ENCODE assay signal across 8 cellular contexts in the genomic region with DNA sequence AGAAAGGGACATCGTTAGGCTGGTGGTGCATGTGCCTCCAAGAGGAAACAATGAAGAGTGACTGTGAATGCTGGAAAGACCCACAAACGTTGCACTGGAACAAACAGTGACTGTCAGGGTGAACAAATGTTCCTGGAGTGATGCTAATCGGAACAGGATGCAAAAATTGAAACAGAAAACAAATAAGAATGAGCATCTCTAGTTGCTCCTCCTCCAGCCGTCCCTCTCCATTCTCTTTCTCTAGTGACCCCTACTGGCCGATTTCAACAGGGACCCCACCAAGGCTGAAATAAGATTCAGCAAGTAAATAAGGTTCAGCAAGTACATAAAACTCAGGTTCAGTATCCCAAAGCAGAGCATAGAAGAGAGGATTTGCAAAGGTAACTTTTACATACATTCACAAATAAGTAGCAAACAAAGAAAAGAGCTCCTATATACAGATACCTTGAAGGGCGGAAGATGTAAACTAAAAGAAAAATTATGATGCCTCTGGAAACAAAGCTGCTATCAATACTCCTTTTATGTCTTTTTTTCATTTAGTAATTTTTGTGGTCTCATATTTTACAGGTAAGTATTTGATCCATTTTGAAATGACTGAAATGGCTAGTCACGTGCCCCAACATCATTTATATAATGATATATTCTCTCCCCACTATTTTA.
A peak's percentile ranks its signal among the peaks of the same experiment; 100 is the strongest.
DNase-seq lines count a peak whose midpoint lies in the region; ATAC-seq and TF ChIP-seq lines count a peak whose summit lies in the region.

No MANE protein-coding gene starts in this region.

- intact Hi-C loops in esophagus muscularis mucosa (cut with DNase I) (no loop called here), psoas muscle (cut with DNase I) (no loop called here)

- TF ChIP-seq CTCF in esophagus muscularis mucosa (IDR thresholded peaks at IDR 0.05) (peak in 2 of 3 experiments; percentile 25 to 65), psoas muscle (IDR thresholded peaks at IDR 0.05) (peak; percentile 47)

- H3K4me1 ChIP-seq in esophagus muscularis mucosa (peaks cover 0 to 8% (median 3%) of the 10 kb centered on the region in 4 donors), psoas muscle (no peaks in the 10 kb centered on the region)

- TF ChIP-seq EP300 in esophagus muscularis mucosa (IDR thresholded peaks at IDR 0.05): no peak

- TF ChIP-seq POLR2A in esophagus muscularis mucosa (IDR thresholded peaks at IDR 0.05; ENCODE audit: low read depth): no peak

- H3K27ac ChIP-seq in esophagus muscularis mucosa (replicated peaks in 1 of 4) (no peak overlapping the region), psoas muscle (no peak overlapping the region)

- DNase-seq in NCI-H524 (lab: John Stamatoyannopoulos, UW) (peak; percentile 27 to 42), NCI-H524 treated with DMSO at 0.1 percent for 48 hours (lab: John Stamatoyannopoulos, UW) (no peak), RPMI8226 (peak; percentile 50), esophagus muscularis mucosa (ENCODE audit: extremely low spot score) (no peak), psoas muscle (no peak), middle frontal gyrus (ENCODE audit: extremely low spot score, low spot score) (no peak)

- no peaks in the 10 kb centered on the region for H3K27me3 ChIP-seq in esophagus muscularis mucosa
- H3K27me3 ChIP-seq in psoas muscle (ENCODE audit: insufficient read depth in 3 of 3, low read length in 2 of 3): no peaks in the 10 kb centered on the region

- 68% methylated on average over 7 of the region's 7 CpGs for WGBS in esophagus muscularis mucosa
- WGBS in psoas muscle, 3 donors: 36 to 48% (median 43%) methylated on average over 7 of the region's 7 CpGs

- H3K9me3 ChIP-seq in esophagus muscularis mucosa (no peaks in the 10 kb centered on the region), psoas muscle (no peaks in the 10 kb centered on the region)

- H3K4me3 ChIP-seq in esophagus muscularis mucosa: no peak overlapping the region
- no peak overlapping the region for H3K4me3 ChIP-seq in psoas muscle

- no peaks in the 10 kb centered on the region for H3K36me3 ChIP-seq in esophagus muscularis mucosa
- no peaks in the 10 kb centered on the region for H3K36me3 ChIP-seq in psoas muscle (ENCODE audit: insufficient read depth in 1 of 2, low read depth in 1 of 2)

- peak; percentile 85 for ATAC-seq in HG02759 (IDR thresholded peaks at IDR 0.05; ENCODE audit: unreplicated experiment)
- ATAC-seq in psoas muscle: no peak
- no peak for ATAC-seq in GM21717 (IDR thresholded peaks at IDR 0.05; ENCODE audit: unreplicated experiment)

Comparison
In these comparisons a context has a peak if more than half of its experiments do, and no peak if none do; other contexts are left out.
1. DNase-seq: peak in NCI-H524 (2 of 2) and RPMI8226 (single experiment); none in NCI-H524 treated with DMSO at 0.1 percent for 48 hours (single experiment), esophagus muscularis mucosa (single experiment), psoas muscle (0 of 2) and middle frontal gyrus (single experiment).